Comparison of ENCODE assay signal across 8 cellular contexts in the genomic region with DNA sequence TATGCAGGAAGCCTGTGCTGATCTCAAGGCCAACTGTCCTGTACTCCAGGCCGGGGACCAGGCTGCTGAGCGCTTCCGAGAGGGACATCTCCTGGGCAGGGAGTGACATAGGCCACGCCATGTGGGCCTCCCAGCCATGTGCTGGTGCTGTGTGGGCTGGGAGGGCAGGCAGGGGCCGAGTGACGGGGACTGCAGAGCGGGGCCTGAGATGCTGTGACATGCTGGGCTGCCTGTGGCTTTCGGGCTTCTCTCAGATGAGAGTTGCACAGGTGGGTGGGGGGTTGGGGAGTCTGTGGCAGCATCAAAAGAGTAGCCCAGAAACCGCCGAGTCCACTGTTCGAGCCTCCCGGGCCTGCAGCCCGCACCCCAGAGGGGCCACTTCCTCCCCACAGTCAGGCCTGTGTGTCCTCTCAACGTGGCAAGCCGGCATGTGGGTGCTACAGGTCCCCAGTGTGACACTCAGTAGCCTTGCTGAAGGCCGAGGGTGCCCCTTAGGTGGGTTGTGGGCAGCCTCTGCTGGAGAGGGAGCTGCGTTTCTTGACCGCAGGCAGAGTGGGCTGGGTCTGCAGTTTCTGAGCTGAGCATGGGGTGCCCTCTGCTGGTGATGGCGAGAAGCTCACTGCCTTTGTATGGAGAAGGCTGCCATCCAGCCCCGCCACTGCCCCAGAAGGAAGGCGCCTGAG.
DNase-seq lines count a peak whose midpoint lies in the region; ATAC-seq and TF ChIP-seq lines count a peak whose summit lies in the region.

No MANE protein-coding gene starts in this region.

- H3K4me1 ChIP-seq in ascending aorta: peaks cover 7 to 44% of the 10 kb centered on the region in 2 donors

- H3K9me3 ChIP-seq in ascending aorta: no peaks in the 10 kb centered on the region

- no peaks in the 10 kb centered on the region for H3K27me3 ChIP-seq in ascending aorta

- intact Hi-C loops in ascending aorta (cut with DNase I): loop anchor here (1.0 to 10.0 kb wide), 4 partner anchors 25 to 243 kb away; no protein-coding TSS in a partner anchor

- peaks cover 30 to 68% of the 10 kb centered on the region in 2 donors for H3K36me3 ChIP-seq in ascending aorta

- DNase-seq in GM10266 (ENCODE audit: extremely low spot score): peak; percentile 85
- DNase-seq in NB4 (ENCODE audit: low read depth): peak; percentile 85
- DNase-seq in T-helper 22 cell (ENCODE audit: low read depth): peak; percentile 43
- peak; percentile 59 to 93 for DNase-seq in ascending aorta (ENCODE audit: low spot score in 2 of 2)
- peak; percentile 86 for DNase-seq in hepatic stellate cell (ENCODE audit: low spot score)
- DNase-seq in retinal pigment epithelial cell (ENCODE audit: low read depth): peak; percentile 56

- no peak for TF ChIP-seq POLR2A in NB4 (IDR thresholded peaks at IDR 0.05; ENCODE audit: extremely low read depth, insufficient read length)

- no peak for ATAC-seq in HG02678 (IDR thresholded peaks at IDR 0.05; ENCODE audit: unreplicated experiment)
- ATAC-seq in GM18520 (IDR thresholded peaks at IDR 0.05; ENCODE audit: unreplicated experiment): no peak

- TF ChIP-seq CTCF in GM10266 (IDR thresholded peaks at IDR 0.05; ENCODE audit: control insufficient read depth, insufficient read depth, low read depth, missing control alignments) (peak; percentile 95), NB4 (IDR thresholded peaks at IDR 0.05; ENCODE audit: low read depth, low read length) (peak; percentile 83), ascending aorta (IDR thresholded peaks at IDR 0.05) (peak; percentile 95 to 98 (median 97)), retinal pigment epithelial cell (conservative IDR thresholded peaks at IDR 0.05; ENCODE audit: low read depth, low read length) (peak; percentile 90)

- peak overlapping the region; percentile 86 to 93 for H3K27ac ChIP-seq in ascending aorta

- H3K4me3 ChIP-seq in NB4 (ENCODE audit: low read depth, low read length): no peak overlapping the region
- H3K4me3 ChIP-seq in ascending aorta: peak overlapping the region in 1 of 2 donors; percentile 20
- no peak overlapping the region for H3K4me3 ChIP-seq in retinal pigment epithelial cell (ENCODE audit: low read length)
